Comparison of ENCODE assay signal across 27 cellular contexts in the genomic region with DNA sequence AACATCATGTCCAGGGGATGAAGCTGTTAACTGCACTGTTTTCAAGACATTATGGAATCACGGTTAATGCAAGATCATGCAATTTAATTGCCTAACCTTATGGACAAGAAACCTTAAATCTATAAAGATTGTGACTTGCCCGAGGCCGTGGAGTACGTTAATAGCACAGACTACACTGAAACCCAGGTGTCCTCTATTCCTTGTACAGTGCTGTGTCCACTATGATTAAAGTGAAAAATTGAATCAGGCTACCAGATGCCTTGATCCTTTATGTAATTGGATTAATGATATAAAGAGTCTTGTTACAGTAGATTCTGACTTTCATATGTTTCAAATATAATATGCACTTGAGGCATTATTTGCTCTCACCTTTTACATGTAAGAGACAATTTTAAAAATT. TPM values are rescaled to one million over a fixed set of nuclear protein-coding genes. Genes with fewer than 3 reads are reported as not detected.
"Had no signal": no experiment of that assay in that cellular context is flagged by ENCODE, and none has a peak within 500 bp of the region (broad histone marks: within the 10 kb centered on the region; RNA-seq: fewer than 3 reads in every experiment).

No MANE protein-coding gene starts in this region.

- H3K27me3 ChIP-seq: brain microvascular endothelial cell, dorsolateral prefrontal cortex, esophagus muscularis mucosa, foreskin keratinocyte, gastrocnemius medialis, heart right ventricle, hepatocyte had no signal

- DNase-seq: activated CD4-positive, alpha-beta memory T cell treated with anti-CD3 and anti-CD28 coated beads for 36 hours; activated CD4-positive, alpha-beta T cell treated with anti-CD3 and anti-CD28 coated beads for 36 hours; activated CD4-positive, alpha-beta T cell treated with anti-CD3 and anti-CD28 coated beads, Interleukin-2, amount 10 ng/mL, durations not matched to agents 24 days and 14 days; activated CD4-positive, CD25-positive, alpha-beta regulatory T cell; activated CD4-positive, CD25-positive, alpha-beta regulatory T cell treated with anti-CD3 and anti-CD28 coated beads, Interleukin-2, amount 50 U/mL, for 72 hours; activated CD8-positive, alpha-beta memory T cell treated with anti-CD3 and anti-CD28 coated beads, Interleukin-2, amount 10 ng/mL, durations not matched to agents 7 days and 5 days; activated CD8-positive, alpha-beta memory T cell treated with anti-CD3 and anti-CD28 coated beads, Interleukin-2, amount 50 U/mL, for 48 hours; activated CD8-positive, alpha-beta T cell treated with anti-CD3 and anti-CD28 coated beads, Interleukin-2, amount 10 ng/mL, durations not matched to agents 7 days and 5 days; activated gamma-delta T cell; activated naive CD4-positive, alpha-beta T cell; activated naive CD4-positive, alpha-beta T cell treated with anti-CD3 and anti-CD28 coated beads, Interleukin-2, amount 50 U/mL, for 16 hours; activated T-cell treated with anti-CD3 and anti-CD28 coated beads for 4 hours; activated T-cell treated with anti-CD3 and anti-CD28 coated beads, Interleukin-2, amount 50 U/mL, for 24 hours; activated T-cell treated with anti-CD3 and anti-CD28 coated beads, Interleukin-2, amount 50 U/mL, for 72 hours; amniotic stem cell; anterior cingulate cortex; dorsolateral prefrontal cortex; effector memory CD4-positive, alpha-beta T cell; erythroblast; foreskin keratinocyte; gastrocnemius medialis; heart right ventricle; T-helper 2 cell had no signal

- H3K4me1 ChIP-seq: esophagus muscularis mucosa, gastrocnemius medialis had no signal

- H3K36me3 ChIP-seq: brain microvascular endothelial cell, esophagus muscularis mucosa, gastrocnemius medialis, heart right ventricle had no signal

- H3K27ac ChIP-seq: brain microvascular endothelial cell, coronary artery, esophagus muscularis mucosa, foreskin keratinocyte, gastrocnemius medialis, heart right ventricle, hepatocyte had no signal

- H3K9me3 ChIP-seq: esophagus muscularis mucosa, gastrocnemius medialis had no signal

- H3K4me3 ChIP-seq: coronary artery, dorsolateral prefrontal cortex, esophagus muscularis mucosa, gastrocnemius medialis, heart right ventricle, hepatocyte had no signal

- ATAC-seq: activated CD4-positive, alpha-beta T cell treated with anti-CD3 and anti-CD28 coated beads for 36 hours; activated CD8-positive, alpha-beta memory T cell treated with anti-CD3 and anti-CD28 coated beads, Interleukin-2, amount 10 ng/mL, durations not matched to agents 7 days and 5 days; activated CD8-positive, alpha-beta T cell treated with anti-CD3 and anti-CD28 coated beads, Interleukin-2, amount 10 ng/mL, durations not matched to agents 7 days and 5 days; activated T-cell treated with anti-CD3 and anti-CD28 coated beads, Interleukin-2, amount 50 U/mL, for 72 hours; foreskin keratinocyte; gastrocnemius medialis; heart right ventricle had no signal

RNA-seq across cellular contexts. Expression of a gene that starts 33.9 kb away (rescaled TPM):
- total RNA-seq: activated CD4-positive, alpha-beta T cell treated with anti-CD3 and anti-CD28 coated beads, Interleukin-2, amount 10 ng/mL, durations not matched to agents 24 days and 14 days had no signal
